Comparison of ENCODE assay signal across 10 cellular contexts in genomic region chr15:89378699-89379422, GRCh38. TPM values are rescaled to one million over a fixed set of nuclear protein-coding genes. Genes with fewer than 3 reads are reported as not detected.
A peak's percentile ranks its signal among the peaks of the same experiment; 100 is the strongest.
DNase-seq lines count a peak whose midpoint lies in the region; ATAC-seq, FAIRE-seq and TF ChIP-seq lines count a peak whose summit lies in the region.
"Had no signal": no experiment of that assay in that cellular context is flagged by ENCODE, and none has a peak within 500 bp of the region (broad histone marks: within the 10 kb centered on the region; RNA-seq: fewer than 3 reads in every experiment).

No MANE protein-coding gene starts in this region.

- peak overlapping the region; percentile 10 to 61 (median 51) for H3K4me3 ChIP-seq in heart left ventricle
- H3K4me3 ChIP-seq in pancreas: peak overlapping the region in 3 of 4 donors; percentile 9 to 40 (median 14)

- POLR2A ChIA-PET in activated CD8-positive, alpha-beta T cell treated with anti-CD3 and anti-CD28 coated beads for 36 hours (lab: Charles Lee): interaction anchor here (0.5 to 2.2 kb wide), 2 partner anchors 19 to 31 kb away, joined by 3 to 8 read pairs; no protein-coding TSS in a partner anchor

- H3K27me3 Mint-ChIP-seq in activated CD8-positive, alpha-beta T cell treated with anti-CD3 and anti-CD28 coated beads for 36 hours: peaks cover 70% of the 10 kb centered on the region

- TF ChIP-seq POLR2A in heart left ventricle (IDR thresholded peaks at IDR 0.05): no peak

- CTCF ChIA-PET in activated CD8-positive, alpha-beta T cell treated with anti-CD3 and anti-CD28 coated beads for 36 hours (lab: Charles Lee): interaction anchor here (0.9 to 14.0 kb wide), 10 partner anchors 10 to 94 kb away, joined by 4 to 165 read pairs (median 6); no protein-coding TSS in a partner anchor

- peaks cover 14% of the 10 kb centered on the region for H3K4me1 Mint-ChIP-seq in activated CD8-positive, alpha-beta T cell treated with anti-CD3 and anti-CD28 coated beads for 36 hours (ENCODE audit: low read depth)

- H3K27ac ChIP-seq in 22Rv1 (peak overlapping the region; percentile 88), heart left ventricle (peak overlapping the region in 1 of 12 donors; percentile 34), pancreas (no peak overlapping the region)

- no peaks in the 10 kb centered on the region for H3K36me3 Mint-ChIP-seq in activated CD8-positive, alpha-beta T cell treated with anti-CD3 and anti-CD28 coated beads for 36 hours (ENCODE audit: low read depth)

- peak overlapping the region; percentile 65 for H3K27ac Mint-ChIP-seq in activated CD8-positive, alpha-beta T cell treated with anti-CD3 and anti-CD28 coated beads for 36 hours

- H3K9me3 Mint-ChIP-seq in activated CD8-positive, alpha-beta T cell treated with anti-CD3 and anti-CD28 coated beads for 36 hours: no peaks in the 10 kb centered on the region

- H3K4me1 ChIP-seq in heart left ventricle (peaks cover 0 to 21% (median 14%) of the 10 kb centered on the region in 12 donors), pancreas (peaks cover 0 to 4% (median 0%) of the 10 kb centered on the region in 3 donors)

- DNase-seq in activated CD8-positive, alpha-beta T cell treated with anti-CD3 and anti-CD28 coated beads for 36 hours: no peak
- DNase-seq in heart left ventricle (peak in 1 of 5 donors; percentile 30), pancreas (no peak), NCI-H2029 (lab: John Stamatoyannopoulos, UW) (no peak), NCI-H146 treated with DMSO at 0.1 percent for 48 hours (lab: John Stamatoyannopoulos, UW; ENCODE audit: unreplicated experiment) (no peak), KG1 (lab: John Stamatoyannopoulos, UW) (no peak), ureter (ENCODE audit: low spot score) (no peak)
- DNase-seq: NCI-H82 had no signal

- peak overlapping the region; percentile 69 for H3K4me3 Mint-ChIP-seq in activated CD8-positive, alpha-beta T cell treated with anti-CD3 and anti-CD28 coated beads for 36 hours

- peaks cover 24 to 97% (median 67%) of the 10 kb centered on the region in 9 donors for H3K27me3 ChIP-seq in heart left ventricle
- peaks cover 0 to 20% (median 6%) of the 10 kb centered on the region in 4 donors for H3K27me3 ChIP-seq in pancreas

- peak; percentile 51 for ATAC-seq in activated CD8-positive, alpha-beta T cell treated with anti-CD3 and anti-CD28 coated beads for 36 hours
- ATAC-seq in heart left ventricle (peak in 3 of 4 donors; percentile 42 to 79 (median 62)), pancreas (peak in 3 of 4 donors; percentile 25 to 56 (median 41))

- intact Hi-C loops in activated CD8-positive, alpha-beta T cell treated with anti-CD3 and anti-CD28 coated beads for 36 hours (cut with micrococcal nuclease): no loop called here
- intact Hi-C loops in heart left ventricle (cut with DNase I) (no loop called here), pancreas (cut with DNase I) (no loop called here)

- no peaks in the 10 kb centered on the region for H3K9me3 ChIP-seq in heart left ventricle
- no peaks in the 10 kb centered on the region for H3K9me3 ChIP-seq in pancreas

- H3K36me3 ChIP-seq in heart left ventricle: no peaks in the 10 kb centered on the region
- no peaks in the 10 kb centered on the region for H3K36me3 ChIP-seq in pancreas

- WGBS in heart left ventricle, 4 donors: 2 to 4% (median 3%) methylated on average over 24 to 75 of the region's 75 CpGs
- 13% methylated on average over 63 to 75 of the region's 75 CpGs for WGBS in pancreas, 2 donors

- TF ChIP-seq CTCF in 22Rv1 (IDR thresholded peaks at IDR 0.05): no peak
- no peak for TF ChIP-seq CTCF in activated CD8-positive, alpha-beta T cell treated with anti-CD3 and anti-CD28 coated beads for 36 hours (IDR thresholded peaks at IDR 0.05)
- no peak for TF ChIP-seq CTCF in heart left ventricle (IDR thresholded peaks at IDR 0.05)
- TF ChIP-seq CTCF in pancreas (IDR thresholded peaks at IDR 0.05): no peak

- no peak for FAIRE-seq in pancreas (lab: Jason Lieb, UNC)
- FAIRE-seq: colon had no signal

RNA-seq across cellular contexts. Expression of gene POLG, which starts 44.2 kb away (rescaled TPM):
- total RNA-seq in activated CD8-positive, alpha-beta T cell treated with anti-CD3 and anti-CD28 coated beads for 36 hours: 100 to 1,000 TPM; 101 to 106 TPM
- 10 to 100 TPM; 32.1 to 79.8 (median 38.4) TPM for total RNA-seq in heart left ventricle
- polyA plus RNA-seq in heart left ventricle: 10 to 100 TPM; 32.6 to 51.5 TPM
- 10 to 100 TPM; 19.3 to 38.1 (median 23.0) TPM for total RNA-seq in pancreas
- polyA plus RNA-seq in pancreas: 10 to 100 TPM; 48.5 to 52.0 TPM
- total RNA-seq in ureter: 64.8 TPM
